Comparison of ENCODE assay signal across 16 cellular contexts in the genomic region with DNA sequence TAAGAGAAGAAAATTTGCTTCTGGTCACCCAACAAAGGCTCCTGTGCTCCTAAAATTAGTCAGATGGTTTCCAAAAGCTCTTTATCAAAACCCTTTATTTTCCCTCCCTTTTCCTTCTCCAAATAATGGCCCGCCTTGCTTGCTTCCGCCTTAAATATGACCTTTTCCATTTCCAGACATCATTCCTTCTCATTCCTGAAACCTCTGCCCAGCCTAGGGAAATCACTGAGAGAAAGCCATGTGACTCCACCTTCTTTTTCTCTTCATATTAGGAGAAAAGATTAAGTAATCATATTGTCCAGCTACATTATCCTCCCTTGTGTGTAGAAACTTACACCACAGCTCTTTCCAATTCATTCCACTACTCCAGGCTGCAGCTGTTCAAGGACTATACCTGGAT.
DNase-seq lines count a peak whose midpoint lies in the region; ATAC-seq and TF ChIP-seq lines count a peak whose summit lies in the region.
"Had no signal": no experiment of that assay in that cellular context is flagged by ENCODE, and none has a peak within 500 bp of the region (broad histone marks: within the 10 kb centered on the region; RNA-seq: fewer than 3 reads in every experiment).

No MANE protein-coding gene starts in this region.

- POLR2A ChIA-PET in PC-3 (lab: Charles Lee; ENCODE audit: unreplicated experiment) (interaction anchor here (0.7 to 0.8 kb wide), 2 partner anchors 97 to 149 kb away, joined by 3 to 17 read pairs; a partner anchor contains a TSS), WTC11 (lab: Charles Lee) (no interaction called here)

- H3K27me3 Mint-ChIP-seq in WTC11 (ENCODE audit: low read depth) (no peaks in the 10 kb centered on the region), neural crest cell (ENCODE audit: low read depth) (no peaks in the 10 kb centered on the region)
- H3K27me3 Mint-ChIP-seq in activated naive CD4-positive, alpha-beta T cell treated with anti-CD3 and anti-CD28 coated beads for 36 hours (ENCODE audit: low read depth): no peaks in the 10 kb centered on the region
- H3K27me3 Mint-ChIP-seq: CD4-positive, alpha-beta memory T cell had no signal

- TF ChIP-seq CTCF in PC-3 (conservative IDR thresholded peaks at IDR 0.05; ENCODE audit: low read depth, low read length): no peak
- no peak for TF ChIP-seq CTCF in WTC11 (IDR thresholded peaks at IDR 0.05)
- no peak for TF ChIP-seq CTCF in fibroblast of the aortic adventitia (IDR thresholded peaks at IDR 0.05; ENCODE audit: insufficient read depth, low read length)
- no peak for TF ChIP-seq CTCF in neural crest cell (conservative IDR thresholded peaks at IDR 0.05)

- no peaks in the 10 kb centered on the region for H3K4me1 ChIP-seq in PC-3 (ENCODE audit: insufficient read depth, low read length)
- H3K4me1 ChIP-seq: BE2C had no signal

- no peaks in the 10 kb centered on the region for H3K27me3 ChIP-seq in PC-3 (ENCODE audit: low read length)
- H3K27me3 ChIP-seq: BE2C had no signal

- H3K9ac ChIP-seq in PC-3 (ENCODE audit: low read length): no peak overlapping the region

- ATAC-seq in PC-3: no peak
- no peak for ATAC-seq in WTC11
- no peak for ATAC-seq in GM18870 (IDR thresholded peaks at IDR 0.05; ENCODE audit: unreplicated experiment)
- no peak for ATAC-seq in GM19467 (IDR thresholded peaks at IDR 0.05; ENCODE audit: unreplicated experiment)
- ATAC-seq: A549, GM23338 had no signal

- peaks cover 48% of the 10 kb centered on the region for H3K36me3 Mint-ChIP-seq in WTC11
- H3K36me3 Mint-ChIP-seq in neural crest cell (ENCODE audit: low read depth): peaks cover 26% of the 10 kb centered on the region
- H3K36me3 Mint-ChIP-seq in activated naive CD4-positive, alpha-beta T cell treated with anti-CD3 and anti-CD28 coated beads for 36 hours (ENCODE audit: low read depth): peaks cover 18% of the 10 kb centered on the region

- no peaks in the 10 kb centered on the region for H3K9me3 ChIP-seq in PC-3 (ENCODE audit: low read length)
- H3K9me3 ChIP-seq: A549, BE2C had no signal

- H3K9me3 Mint-ChIP-seq in WTC11 (peaks cover 11% of the 10 kb centered on the region), neural crest cell (peaks cover 5% of the 10 kb centered on the region)
- H3K9me3 Mint-ChIP-seq in activated naive CD4-positive, alpha-beta T cell treated with anti-CD3 and anti-CD28 coated beads for 36 hours: no peaks in the 10 kb centered on the region

- H2AFZ ChIP-seq in PC-3 (ENCODE audit: low read length): no peak overlapping the region
- H2AFZ ChIP-seq: GM23338 had no signal

- no peaks in the 10 kb centered on the region for H4K20me1 ChIP-seq in PC-3 (ENCODE audit: low read length)

- no peak overlapping the region for H3K27ac ChIP-seq in PC-3 (ENCODE audit: low read length)
- H3K27ac ChIP-seq: A549, C4-2B had no signal

- DNase-seq in PC-3 (no peak), WTC11 (ENCODE audit: low spot score) (no peak), fibroblast of the aortic adventitia (ENCODE audit: low read depth) (peak; percentile 16), neural crest cell (ENCODE audit: low read depth, low spot score) (no peak), iPS-NIHi11 (ENCODE audit: low spot score) (no peak)
- no peak for DNase-seq in activated naive CD4-positive, alpha-beta T cell treated with anti-CD3 and anti-CD28 coated beads for 36 hours
- DNase-seq: BE2C; CD4-positive, alpha-beta memory T cell; DND-41; GDM1; H7 had no signal

- H3K79me2 ChIP-seq in PC-3 (ENCODE audit: low read length): no peaks in the 10 kb centered on the region

- H3K27ac Mint-ChIP-seq in WTC11 (peak overlapping the region; percentile 42; the same call in 1 of the 2 replicates), neural crest cell (ENCODE audit: unreplicated experiment) (peak overlapping the region; percentile 64)
- H3K27ac Mint-ChIP-seq in activated naive CD4-positive, alpha-beta T cell treated with anti-CD3 and anti-CD28 coated beads for 36 hours: no peak overlapping the region
- H3K27ac Mint-ChIP-seq: GM23338 had no signal

- peaks cover 11% of the 10 kb centered on the region; the same call in 1 of the 2 replicates for H3K36me3 ChIP-seq in PC-3 (ENCODE audit: low read depth, low read length)

- no peak overlapping the region for H3K4me3 ChIP-seq in PC-3 (ENCODE audit: low read length)
- no peak overlapping the region for H3K4me3 ChIP-seq in fibroblast of the aortic adventitia (ENCODE audit: low read depth, low read length)
- H3K4me3 ChIP-seq: A549, GM23338 had no signal

- TSS peak; percentile 16 for BruUV-seq in PC-3 (replicated peaks; lab: Mats Ljungman, UMichigan)

- intact Hi-C loops in PC-3 (cut with micrococcal nuclease): no loop called here
- intact Hi-C loops in activated naive CD4-positive, alpha-beta T cell treated with anti-CD3 and anti-CD28 coated beads for 36 hours (cut with micrococcal nuclease): no loop called here

- H3K4me1 Mint-ChIP-seq in WTC11 (peaks cover 2% of the 10 kb centered on the region; the same call in 1 of the 2 replicates), neural crest cell (peaks cover 4% of the 10 kb centered on the region)
- H3K4me1 Mint-ChIP-seq in activated naive CD4-positive, alpha-beta T cell treated with anti-CD3 and anti-CD28 coated beads for 36 hours (ENCODE audit: low read depth): peaks cover 7% of the 10 kb centered on the region
- H3K4me1 Mint-ChIP-seq: GM23338 had no signal

- no peaks in the 10 kb centered on the region for H3F3A ChIP-seq in PC-3 (ENCODE audit: low read length, unreplicated experiment)

- H3K4me3 Mint-ChIP-seq in WTC11: no peak overlapping the region
- H3K4me3 Mint-ChIP-seq in neural crest cell: no peak overlapping the region
- H3K4me3 Mint-ChIP-seq in activated naive CD4-positive, alpha-beta T cell treated with anti-CD3 and anti-CD28 coated beads for 36 hours: no peak overlapping the region
- H3K4me3 Mint-ChIP-seq: CD4-positive, alpha-beta memory T cell; GM23338 had no signal

- CTCF ChIA-PET in PC-3 (lab: Charles Lee) (interaction anchor here (0.7 kb wide), 1 partner anchor 1211 kb away, joined by 3 read pairs; no protein-coding TSS in a partner anchor), WTC11 (lab: Charles Lee) (interaction anchor here (0.5 kb wide), 1 partner anchor 143 kb away, joined by 4 read pairs; no protein-coding TSS in a partner anchor)
- CTCF ChIA-PET in activated naive CD4-positive, alpha-beta T cell treated with anti-CD3 and anti-CD28 coated beads for 36 hours (lab: Charles Lee): no interaction called here

- H3K9me2 ChIP-seq in PC-3 (replicated peaks; ENCODE audit: low read length): no peaks in the 10 kb centered on the region

- H3K4me2 ChIP-seq in PC-3 (ENCODE audit: low read length): no peak overlapping the region
- H3K4me2 ChIP-seq: A549, GM23338 had no signal

TF ChIP-seq in WTC11, 78 proteins besides CTCF, POLR2A, EP300 and RAD21:
- no peak for TF ChIP-seq OVOL2 (CRISPR knock-in tag; IDR thresholded peaks at IDR 0.05; ENCODE audit: borderline replicate concordance)
- no peak for TF ChIP-seq ZNF416 (CRISPR knock-in tag; IDR thresholded peaks at IDR 0.05)
- no peak for TF ChIP-seq ZNF121 (CRISPR knock-in tag; IDR thresholded peaks at IDR 0.05)
- TF ChIP-seq ATF1 (CRISPR knock-in tag; IDR thresholded peaks at IDR 0.05): no peak
